ENCODE assay signal across 27 cellular contexts in the genomic region with DNA sequence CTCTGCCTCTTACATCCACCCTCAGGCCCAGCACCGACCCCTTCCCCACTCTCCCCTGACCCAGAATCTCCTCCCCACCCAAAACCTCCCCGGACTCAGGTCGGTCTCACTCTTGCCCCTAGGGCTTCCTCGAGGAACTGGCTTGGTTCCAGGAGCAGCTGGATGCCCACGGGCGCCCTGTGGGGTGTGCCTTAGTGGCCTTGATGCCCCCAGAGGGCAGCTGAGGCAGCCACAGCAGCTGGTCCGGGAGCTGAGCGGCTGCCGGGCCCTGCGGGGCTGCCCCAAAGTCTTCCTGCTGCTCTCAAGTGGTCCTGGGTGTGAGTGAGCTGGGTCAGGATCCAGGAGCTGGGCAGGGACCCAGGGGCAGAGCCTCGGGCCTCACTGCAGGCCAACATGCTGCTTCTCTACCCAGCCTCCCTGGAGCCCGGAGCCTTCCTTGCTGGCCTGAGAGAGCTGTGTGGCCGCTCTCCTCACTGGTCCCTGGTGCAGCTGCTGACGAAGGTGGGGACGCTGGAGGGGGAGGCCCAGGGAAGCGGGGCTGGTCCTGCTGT. TPM values are rescaled to one million over a fixed set of nuclear protein-coding genes. Genes with fewer than 3 reads are reported as not detected.
A peak's percentile ranks its signal among the peaks of the same experiment; 100 is the strongest.
DNase-seq lines count a peak whose midpoint lies in the region; ATAC-seq, FAIRE-seq and TF ChIP-seq lines count a peak whose summit lies in the region.
"Had no signal": no experiment of that assay in that cellular context is flagged by ENCODE, and none has a peak within 500 bp of the region (broad histone marks: within the 10 kb centered on the region; RNA-seq: fewer than 3 reads in every experiment).

No MANE protein-coding gene starts in this region.

- TF ChIP-seq CTCF in GM23338 (conservative IDR thresholded peaks at IDR 0.05; ENCODE audit: low read depth in 2 of 2) (no peak), K562 (IDR thresholded peaks at IDR 0.05 in 2 of 3, conservative IDR thresholded peaks at IDR 0.05 in 1 of 3; ENCODE audit: insufficient read depth in 2 of 3, low read depth in 1 of 3, low read length in 3 of 3) (no peak), right lobe of liver (IDR thresholded peaks at IDR 0.05) (no peak), gastrocnemius medialis (IDR thresholded peaks at IDR 0.05 in 4 of 5, conservative IDR thresholded peaks at IDR 0.05 in 1 of 5) (no peak)

- H3K27me3 ChIP-seq in GM23338 (ENCODE audit: insufficient read depth): peaks cover 16% of the 10 kb centered on the region
- no peaks in the 10 kb centered on the region for H3K27me3 ChIP-seq in K562 (ENCODE audit: control insufficient read depth in 2 of 2, insufficient read depth in 2 of 2, low read length in 2 of 2)
- no peaks in the 10 kb centered on the region for H3K27me3 ChIP-seq in right lobe of liver
- H3K27me3 ChIP-seq in gastrocnemius medialis: no peaks in the 10 kb centered on the region
- H3K27me3 ChIP-seq in GM23248 (replicated peaks; ENCODE audit: insufficient read depth): no peaks in the 10 kb centered on the region
- H3K27me3 ChIP-seq: SJSA1 had no signal

- H3K9me3 Mint-ChIP-seq in GM23338: peaks cover 3% of the 10 kb centered on the region; the same call in 2 of the 3 replicates
- H3K9me3 Mint-ChIP-seq: neural crest cell; stimulated activated effector memory CD8-positive, alpha-beta T cell treated with anti-CD3 and anti-CD28 coated beads, Interleukin-12 subunit alpha, Interleukin-12 subunit beta, amount 100 ng/mL, for 72 hours; T-cell; type B pancreatic cell had no signal

- H3K9me1 ChIP-seq in K562 (ENCODE audit: control insufficient read depth, insufficient read depth, low read length): no peaks in the 10 kb centered on the region

- H3K4me3 ChIP-seq in GM23338 (no peak overlapping the region), K562 (no peak overlapping the region), right lobe of liver (peak overlapping the region in 1 of 3 donors; percentile 14), gastrocnemius medialis (no peak overlapping the region), GM23248 (no peak overlapping the region)
- H3K4me3 ChIP-seq: SJSA1 had no signal

- no peaks in the 10 kb centered on the region; the same call in 1 of the 2 replicates for H3K36me3 ChIP-seq in GM23338 (ENCODE audit: insufficient read depth)
- peaks cover 14% of the 10 kb centered on the region; the same call in 1 of the 3 replicates for H3K36me3 ChIP-seq in K562 (ENCODE audit: control insufficient read depth, insufficient read depth, low read length)
- H3K36me3 ChIP-seq in right lobe of liver: no peaks in the 10 kb centered on the region
- H3K36me3 ChIP-seq in gastrocnemius medialis: peaks cover 0 to 8% of the 10 kb centered on the region in 2 donors
- no peaks in the 10 kb centered on the region for H3K36me3 ChIP-seq in GM23248 (ENCODE audit: low read depth)

- TF ChIP-seq RAD21 in K562 (CRISPR knock-in tag; conservative IDR thresholded peaks at IDR 0.05 in 1 of 2, IDR thresholded peaks at IDR 0.05 in 1 of 2): no peak

- H3K4me1 ChIP-seq in GM23338 (ENCODE audit: insufficient read depth) (peaks cover 5% of the 10 kb centered on the region; the same call in 1 of the 2 replicates), K562 (replicated peaks in 1 of 2; ENCODE audit: control insufficient read depth in 2 of 2, insufficient read depth in 2 of 2, low read length in 2 of 2) (peaks cover 0 to 54% of the 10 kb centered on the region in 2 experiments; a peak in 2 of 5 replicates), right lobe of liver (peaks cover 0 to 20% (median 7%) of the 10 kb centered on the region in 4 donors), gastrocnemius medialis (peaks cover 31 to 51% of the 10 kb centered on the region in 2 donors), GM23248 (ENCODE audit: insufficient read depth) (no peaks in the 10 kb centered on the region)

- no peak for TF ChIP-seq EP300 in K562 (IDR thresholded peaks at IDR 0.05; ENCODE audit: low read length)

- H3K27ac Mint-ChIP-seq in GM23338: no peak overlapping the region
- H3K27ac Mint-ChIP-seq: activated naive CD8-positive, alpha-beta T cell; T-cell; type B pancreatic cell had no signal

- ATAC-seq in GM23338 (peak; percentile 11; the same call in 2 of the 3 replicates), K562 (no peak), right lobe of liver (no peak), gastrocnemius medialis (peak in 1 of 2 donors; percentile 4), GM19351 (IDR thresholded peaks at IDR 0.05; ENCODE audit: unreplicated experiment) (no peak)
- ATAC-seq: sciatic nerve; stimulated activated effector memory CD8-positive, alpha-beta T cell treated with anti-CD3 and anti-CD28 coated beads, Interleukin-12 subunit alpha, Interleukin-12 subunit beta, amount 100 ng/mL, for 72 hours; T-cell had no signal

- peaks cover 13% of the 10 kb centered on the region; the same call in 1 of the 2 replicates for H3F3A ChIP-seq in GM23338 (replicated peaks; ENCODE audit: low read depth)
- no peaks in the 10 kb centered on the region for H3F3A ChIP-seq in GM23248 (ENCODE audit: insufficient read depth)

- H3K9me3 ChIP-seq in K562 (replicated peaks; ENCODE audit: control insufficient read depth, insufficient read depth, low read depth, low read length) (no peaks in the 10 kb centered on the region), right lobe of liver (no peaks in the 10 kb centered on the region), gastrocnemius medialis (no peaks in the 10 kb centered on the region), GM23248 (ENCODE audit: low read depth) (no peaks in the 10 kb centered on the region)
- H3K9me3 ChIP-seq: SJSA1 had no signal

- no peaks in the 10 kb centered on the region for H4K20me1 ChIP-seq in GM23338 (replicated peaks; ENCODE audit: insufficient read depth)
- no peaks in the 10 kb centered on the region; the same call in 1 of the 2 replicates for H4K20me1 ChIP-seq in K562 (replicated peaks; ENCODE audit: control insufficient read depth, insufficient read depth, low read length)
- H4K20me1 ChIP-seq in GM23248 (ENCODE audit: insufficient read depth): no peaks in the 10 kb centered on the region

- no TSS peak for BruUV-seq in K562 (replicated peaks; lab: Mats Ljungman, UMichigan)

- H3K27me3 Mint-ChIP-seq in GM23338 (ENCODE audit: insufficient read depth, low read depth, poor library complexity): peaks cover 25% of the 10 kb centered on the region
- H3K27me3 Mint-ChIP-seq: activated naive CD8-positive, alpha-beta T cell; T-cell; type B pancreatic cell had no signal

- H3K27ac ChIP-seq in GM23338 (ENCODE audit: low read depth) (no peak overlapping the region), K562 (ENCODE audit: extremely low read depth, low read depth, low read length) (no peak overlapping the region), right lobe of liver (peak overlapping the region in 2 of 3 donors; percentile 92 to 98), gastrocnemius medialis (peak overlapping the region; percentile 92 to 98 (median 94)), GM23248 (no peak overlapping the region)
- H3K27ac ChIP-seq: HL-60, SJSA1, WERI-Rb-1 had no signal

- POLR2A ChIA-PET in K562 (lab: Yijun Ruan, JAX): interaction anchor here (0.5 to 2.5 kb wide), 5 partner anchors 10 to 1042 kb away, joined by 3 to 14 read pairs (median 4); partner anchors contain the start of gene ZNF213

- intact Hi-C loops in K562 (cut with micrococcal nuclease) (no loop called here), right lobe of liver (cut with DNase I) (no loop called here), gastrocnemius medialis (cut with DNase I; ENCODE audit: low total_unique reads) (loop anchor here (5.0 to 10.0 kb wide), 2 partner anchors 260 to 1532 kb away; partner anchors contain the start of genes CRAMP1, FLYWCH2 and IFT140)

- TF ChIP-seq POLR2A in K562 (conservative IDR thresholded peaks at IDR 0.05): no peak
- no peak for TF ChIP-seq POLR2A in right lobe of liver (IDR thresholded peaks at IDR 0.05)
- TF ChIP-seq POLR2A in gastrocnemius medialis (IDR thresholded peaks at IDR 0.05): no peak

- CTCF ChIA-PET in K562 (lab: Yijun Ruan, JAX; ENCODE audit: low intra/inter-chr PET ratio): no interaction called here

- H3K9ac ChIP-seq in K562 (ENCODE audit: insufficient read depth in 1 of 2, low read depth in 2 of 2, low read length in 2 of 2): peak overlapping the region in 1 of 2 experiments; percentile 73; a peak in 2 of 4 replicates
- H3K9ac ChIP-seq in GM23248: no peak overlapping the region

- H3K9me2 ChIP-seq in GM23338 (ENCODE audit: insufficient read depth): no peaks in the 10 kb centered on the region
- H3K9me2 ChIP-seq in GM23248 (ENCODE audit: insufficient read depth): no peaks in the 10 kb centered on the region

- DNase-seq in GM23338 (ENCODE audit: low spot score): no peak
- no peak for DNase-seq in K562 (ENCODE audit: extremely low read depth in 1 of 4, low spot score in 3 of 4)
- no peak for DNase-seq in right lobe of liver
- peak in 1 of 2 donors; percentile 46 for DNase-seq in gastrocnemius medialis
- no peak for DNase-seq in NCI-H2029 treated with DMSO at 0.1 percent for 48 hours (lab: John Stamatoyannopoulos, UW)
- DNase-seq in GM23248: no peak
- DNase-seq: activated CD4-positive, alpha-beta T cell treated with anti-CD3 and anti-CD28 coated beads for 4 hours; activated effector memory CD4-positive, alpha-beta T cell treated with Interleukin-2 at 50 U/mL for 16 hours; hippocampal formation; mesenchymal stem cell; NCI-H1417 treated with DMSO at 0.1 percent for 48 hours; NCI-H226; T-cell; WERI-Rb-1 had no signal

- no peak for FAIRE-seq in K562 (lab: Jason Lieb, UNC)
- FAIRE-seq: endothelial cell of umbilical vein, frontal cortex, H54 had no signal

- no peak overlapping the region for H2AFZ ChIP-seq in GM23338
- no peak overlapping the region for H2AFZ ChIP-seq in K562 (ENCODE audit: low read depth, low read length)
- no peak overlapping the region for H2AFZ ChIP-seq in GM23248

- H3K4me2 ChIP-seq in GM23338 (no peak overlapping the region), K562 (ENCODE audit: insufficient read depth, low read length) (no peak overlapping the region), GM23248 (ENCODE audit: unreplicated experiment) (no peak overlapping the region)

- WGBS in K562 (ENCODE audit: insufficient coverage, low coverage, missing lambda C conversion rate): 34% methylated on average over 10 of the region's 16 CpGs
- WGBS in right lobe of liver (ENCODE audit: insufficient coverage, low coverage, low lambda C conversion rate, missing lambda C conversion rate): 0% methylated on average over 1 of the region's 16 CpGs
- WGBS in GM23248 (ENCODE audit: low coverage in 1 of 2, low lambda C conversion rate in 2 of 2, missing lambda C conversion rate in 2 of 2), 2 experiments: 58 to 60% methylated on average over 13 to 15 of the region's 16 CpGs

- no peak overlapping the region for H3K4me3 Mint-ChIP-seq in GM23338
- H3K4me3 Mint-ChIP-seq: activated naive CD8-positive, alpha-beta T cell; stimulated activated effector memory CD8-positive, alpha-beta T cell treated with anti-CD3 and anti-CD28 coated beads, Interleukin-12 subunit alpha, Interleukin-12 subunit beta, amount 100 ng/mL, for 72 hours; T-cell; type B pancreatic cell had no signal

- in situ Hi-C loops in K562 (cut with MboI): no loop called here
- in situ Hi-C loops in gastrocnemius medialis (cut with MboI; ENCODE audit: low sequenced_read_pairs in 4 of 4): no loop called here
- in situ Hi-C loops in GM23248 (cut with MboI): no loop called here

- no peaks in the 10 kb centered on the region for H3K79me2 ChIP-seq in GM23338 (replicated peaks; ENCODE audit: insufficient read depth)
- no peaks in the 10 kb centered on the region for H3K79me2 ChIP-seq in K562 (ENCODE audit: control insufficient read depth, insufficient read depth, low read length)
- no peaks in the 10 kb centered on the region for H3K79me2 ChIP-seq in GM23248 (ENCODE audit: insufficient read depth)

- H3K4me1 Mint-ChIP-seq in GM23338: peaks cover 10% of the 10 kb centered on the region
- H3K4me1 Mint-ChIP-seq: neural crest cell had no signal

- peaks cover 6% of the 10 kb centered on the region for H3K36me3 Mint-ChIP-seq in GM23338 (ENCODE audit: low read depth)

RNA-seq across cellular contexts. Expression of gene ZNF213, which starts 9.6 kb away (rescaled TPM):
- total RNA-seq in GM23338 (2014; rRNA removed; shearing (Covaris generic)): 10.4 and 10.6 TPM in 2 replicates
- polyA plus RNA-seq in GM23338 (2016; fragmentation: Nextera tagmentation; extraction: Ambion mirVana): 2.9 and 3.5 TPM in 2 replicates
- 3.3 and 8.4 TPM in 2 replicates for total RNA-seq in K562 (2011; cell fraction: chromatin; rRNA removed; ENCODE audit: low replicate concordance)
- 6.6 and 7.7 TPM in 2 replicates for total RNA-seq in K562 (2011; cell fraction: nucleolus; rRNA removed)
- 4.5 and 4.7 TPM in 2 replicates for total RNA-seq in K562 (2011; cell fraction: nucleoplasm; rRNA removed)
- 2.7 and 3.2 TPM in 2 replicates for total RNA-seq in K562 (2014; rRNA removed)
- 0.61 and 0.84 TPM in 2 replicates for total RNA-seq in K562 (2014; rRNA removed; fragmentation: Illumina TruSeq; extraction: Trizol)
- total RNA-seq in K562 (2015; rRNA removed; fragmentation: Illumina TruSeq; extraction: Trizol): 1.8 and 2.1 TPM in 2 replicates
- 9.3 and 10.0 TPM in 2 replicates for total RNA-seq in K562 (2021)
- 0.74 and 1.2 TPM in 2 replicates for polyA plus RNA-seq in K562 (2011; rRNA removed)
- 0.93 and 2.0 TPM in 2 replicates for polyA plus RNA-seq in K562 (2011; cell fraction: cytosol; rRNA removed)
- polyA plus RNA-seq in K562 (2011; cell fraction: nucleus; rRNA removed): 3.5 and 6.9 TPM in 2 replicates
- 6.1 and 13.6 TPM in 2 replicates for polyA plus RNA-seq in K562 (2012)
- 1.8 and 5.0 TPM in 2 replicates for polyA plus RNA-seq in K562 (2014; fragmentation: Illumina TruSeq; extraction: Trizol)
- under 1 TPM; 0.49 to 0.62 TPM for polyA plus RNA-seq in K562 (2014; fragmentation: Nextera tagmentation; extraction: Ambion mirVana)
- 3.1 and 3.2 TPM in 2 replicates for polyA plus RNA-seq in K562 (2014; rRNA removed)
- 0.88 and 0.99 TPM in 2 replicates for polyA minus RNA-seq in K562 (2011; rRNA and poly(A)+ RNA removed)
- polyA minus RNA-seq in K562 (2011; cell fraction: cytosol; rRNA and poly(A)+ RNA removed): 3.6 and 7.0 TPM in 2 replicates
- 3.0 and 3.4 TPM in 2 replicates for polyA minus RNA-seq in K562 (2011; cell fraction: nucleus; rRNA and poly(A)+ RNA removed)
- total RNA-seq in right lobe of liver: 1 to 10 TPM; 1.3 to 4.4 (median 1.7) TPM
- total RNA-seq in gastrocnemius medialis: 10 to 100 TPM in 3 of 4 donors, 1 to 10 TPM in 1; 8.9 to 18.6 (median 14.5) TPM
- total RNA-seq in GM23248 (2014; rRNA removed; shearing (Covaris generic)): 7.3 and 7.7 TPM in 2 replicates
- 5.3 and 5.4 TPM in 2 replicates for polyA plus RNA-seq in GM23248 (2016; fragmentation: Nextera tagmentation; extraction: Ambion mirVana)

RNA-seq across cellular contexts. Expression of gene ZNF205, which starts 32.0 kb away (rescaled TPM):
- 29.1 and 29.9 TPM in 2 replicates for total RNA-seq in GM23338 (2014; rRNA removed; shearing (Covaris generic))
- polyA plus RNA-seq in GM23338 (2016; fragmentation: Nextera tagmentation; extraction: Ambion mirVana) (15.7 and 16.6 TPM in 2 replicates), K562 (2011; rRNA removed) (3.6 and 4.7 TPM in 2 replicates), K562 (2014; fragmentation: Illumina TruSeq; extraction: Trizol) (3.3 and 5.0 TPM in 2 replicates), K562 (2014; fragmentation: Nextera tagmentation; extraction: Ambion mirVana) (not detected), K562 (2014; rRNA removed) (8.3 and 8.7 TPM in 2 replicates), GM23248 (2016; fragmentation: Nextera tagmentation; extraction: Ambion mirVana) (4.2 and 4.4 TPM in 2 replicates)
- 3.9 and 8.4 TPM in 2 replicates for total RNA-seq in K562 (2011; cell fraction: chromatin; rRNA removed; ENCODE audit: low replicate concordance)
- total RNA-seq in K562 (2011; cell fraction: nucleolus; rRNA removed): 8.7 and 9.3 TPM in 2 replicates
- 3.0 and 3.1 TPM in 2 replicates for total RNA-seq in K562 (2011; cell fraction: nucleoplasm; rRNA removed)
- total RNA-seq in K562 (2014; rRNA removed) (11.8 and 14.2 TPM in 2 replicates), K562 (2014; rRNA removed; fragmentation: Illumina TruSeq; extraction: Trizol) (1.9 and 2.4 TPM in 2 replicates), K562 (2015; rRNA removed; fragmentation: Illumina TruSeq; extraction: Trizol) (5.1 and 5.4 TPM in 2 replicates), K562 (2021) (9.4 and 10.1 TPM in 2 replicates), right lobe of liver (1 to 10 TPM; 4.0 to 8.4 (median 5.4) TPM), gastrocnemius medialis (10 to 100 TPM in 1 of 4 donors, 1 to 10 TPM in 3; 4.8 to 10.8 (median 6.1) TPM)
- polyA plus RNA-seq in K562 (2011; cell fraction: cytosol; rRNA removed): 6.0 and 16.0 TPM in 2 replicates
- 6.6 and 12.0 TPM in 2 replicates for polyA plus RNA-seq in K562 (2011; cell fraction: nucleus; rRNA removed)
- 6.3 and 12.0 TPM in 2 replicates for polyA plus RNA-seq in K562 (2012)
- 0.81 and 2.0 TPM in 2 replicates for polyA minus RNA-seq in K562 (2011; rRNA and poly(A)+ RNA removed)
- 4.6 and 6.7 TPM in 2 replicates for polyA minus RNA-seq in K562 (2011; cell fraction: cytosol; rRNA and poly(A)+ RNA removed)
- polyA minus RNA-seq in K562 (2011; cell fraction: nucleus; rRNA and poly(A)+ RNA removed): 1.9 and 2.6 TPM in 2 replicates
- 12.5 and 14.6 TPM in 2 replicates for total RNA-seq in GM23248 (2014; rRNA removed; shearing (Covaris generic))

RNA-seq across cellular contexts. Expression of gene OR1F1, which starts 43.6 kb away (rescaled TPM):
- total RNA-seq in GM23338 (2014; rRNA removed; shearing (Covaris generic)): 0.38 TPM in 1 of 2 replicates, not detected in the other
- polyA plus RNA-seq in GM23338 (2016; fragmentation: Nextera tagmentation; extraction: Ambion mirVana) (not detected in 2 replicates), K562 (2011; rRNA removed) (0.46 TPM in 2 replicates), K562 (2014; fragmentation: Illumina TruSeq; extraction: Trizol) (0.30 and 0.61 TPM in 2 replicates), K562 (2014; fragmentation: Nextera tagmentation; extraction: Ambion mirVana) (not detected), K562 (2014; rRNA removed) (0.12 and 0.25 TPM in 2 replicates), GM23248 (2016; fragmentation: Nextera tagmentation; extraction: Ambion mirVana) (not detected in 2 replicates)
- total RNA-seq in K562 (2011; cell fraction: chromatin; rRNA removed; ENCODE audit: low replicate concordance): 0.81 and 1.4 TPM in 2 replicates
- 1.3 and 1.8 TPM in 2 replicates for total RNA-seq in K562 (2011; cell fraction: nucleolus; rRNA removed)
- 0.73 and 2.6 TPM in 2 replicates for total RNA-seq in K562 (2011; cell fraction: nucleoplasm; rRNA removed)
- total RNA-seq in K562 (2014; rRNA removed) (0.45 TPM in 1 of 2 replicates, not detected in the other), K562 (2014; rRNA removed; fragmentation: Illumina TruSeq; extraction: Trizol) (0.15 and 0.54 TPM in 2 replicates), K562 (2015; rRNA removed; fragmentation: Illumina TruSeq; extraction: Trizol) (0.23 TPM in 1 of 2 replicates, not detected in the other), K562 (2021) (0.22 TPM in 1 of 2 replicates, not detected in the other), right lobe of liver (not detected), gastrocnemius medialis (not detected)
- 1.1 and 1.3 TPM in 2 replicates for polyA plus RNA-seq in K562 (2011; cell fraction: cytosol; rRNA removed)
- 0.57 and 1.0 TPM in 2 replicates for polyA plus RNA-seq in K562 (2011; cell fraction: nucleus; rRNA removed)
- polyA plus RNA-seq in K562 (2012): 0.08 and 0.11 TPM in 2 replicates
- polyA minus RNA-seq in K562 (2011; rRNA and poly(A)+ RNA removed): 0.84 and 2.9 TPM in 2 replicates
- polyA minus RNA-seq in K562 (2011; cell fraction: cytosol; rRNA and poly(A)+ RNA removed): 2.0 TPM in 1 of 2 replicates, not detected in the other
- polyA minus RNA-seq in K562 (2011; cell fraction: nucleus; rRNA and poly(A)+ RNA removed): 0.44 TPM in 1 of 2 replicates, not detected in the other
- 5.3 TPM in 1 of 2 replicates, not detected in the other for total RNA-seq in GM23248 (2014; rRNA removed; shearing (Covaris generic))
- total RNA-seq: activated CD8-positive, alpha-beta memory T cell treated with anti-CD3 and anti-CD28 coated beads for 36 hours; endothelial cell of umbilical vein; sciatic nerve; SJSA1; subcutaneous adipose tissue; T-cell had no signal

RNA-seq across cellular contexts. Expression of gene ZSCAN10, which starts 45.3 kb away (rescaled TPM):
- 434 and 519 TPM in 2 replicates for total RNA-seq in GM23338 (2014; rRNA removed; shearing (Covaris generic))
- polyA plus RNA-seq in GM23338 (2016; fragmentation: Nextera tagmentation; extraction: Ambion mirVana) (217 and 220 TPM in 2 replicates), K562 (2011; rRNA removed) (not detected in 2 replicates), K562 (2014; fragmentation: Illumina TruSeq; extraction: Trizol) (not detected in 2 replicates), K562 (2014; fragmentation: Nextera tagmentation; extraction: Ambion mirVana) (not detected), K562 (2014; rRNA removed) (not detected in 2 replicates), GM23248 (2016; fragmentation: Nextera tagmentation; extraction: Ambion mirVana) (0.08 TPM in 1 of 2 replicates, not detected in the other)
- total RNA-seq in K562 (2011; cell fraction: chromatin; rRNA removed; ENCODE audit: low replicate concordance): not detected in 2 replicates
- 0.17 TPM in 1 of 2 replicates, not detected in the other for total RNA-seq in K562 (2011; cell fraction: nucleolus; rRNA removed)
- 0.37 TPM in 1 of 2 replicates, not detected in the other for total RNA-seq in K562 (2011; cell fraction: nucleoplasm; rRNA removed)
- total RNA-seq in K562 (2014; rRNA removed) (not detected in 2 replicates), K562 (2014; rRNA removed; fragmentation: Illumina TruSeq; extraction: Trizol) (not detected in 2 replicates), K562 (2015; rRNA removed; fragmentation: Illumina TruSeq; extraction: Trizol) (not detected in 2 replicates), K562 (2021) (0.16 and 0.22 TPM in 2 replicates), right lobe of liver (not detected), gastrocnemius medialis (not detected)
- 0.03 TPM in 1 of 2 replicates, not detected in the other for polyA plus RNA-seq in K562 (2011; cell fraction: cytosol; rRNA removed)
- 0.10 TPM in 1 of 2 replicates, not detected in the other for polyA plus RNA-seq in K562 (2011; cell fraction: nucleus; rRNA removed)
- 0.14 TPM in 1 of 2 replicates, not detected in the other for polyA plus RNA-seq in K562 (2012)
- not detected in 2 replicates for polyA minus RNA-seq in K562 (2011; rRNA and poly(A)+ RNA removed)
- polyA minus RNA-seq in K562 (2011; cell fraction: cytosol; rRNA and poly(A)+ RNA removed): not detected in 2 replicates
- polyA minus RNA-seq in K562 (2011; cell fraction: nucleus; rRNA and poly(A)+ RNA removed): not detected in 2 replicates
- total RNA-seq in GM23248 (2014; rRNA removed; shearing (Covaris generic)): not detected in 2 replicates
- total RNA-seq: activated CD8-positive, alpha-beta memory T cell treated with anti-CD3 and anti-CD28 coated beads for 36 hours; endothelial cell of umbilical vein; frontal cortex; neural crest cell; sciatic nerve; SJSA1; subcutaneous adipose tissue had no signal
- polyA plus RNA-seq: endothelial cell of umbilical vein had no signal

Comparison
In these comparisons a context has a peak if more than half of its experiments do, and no peak if none do; other contexts are left out.
1. H3K27ac ChIP-seq: peak in right lobe of liver (2 of 3) and gastrocnemius medialis (4 of 4); none in GM23338 (single experiment), K562 (single experiment) and GM23248 (single experiment).